ENCODE assay signal across 8 cellular contexts in genomic region chr19:17405250-17406038, GRCh38. TPM values are rescaled to one million over a fixed set of nuclear protein-coding genes. Genes with fewer than 3 reads are reported as not detected.
DNase-seq lines count a peak whose midpoint lies in the region; ATAC-seq lines count a peak whose summit lies in the region.

Gene BST2, minus strand, starts transcription at chr19:17405630. Its CDS starts 55 bp downstream, at chr19:17405575.

- peak within 1 kb of the TSS; percentile 39 for H3K4me3 ChIP-seq in iPS-11a (ENCODE audit: low read depth, low read length)
- peak within 1 kb of the TSS; percentile 65 to 78 (median 72) for H3K4me3 ChIP-seq in skeletal muscle tissue (ENCODE audit: low read length in 3 of 3)

- H3K9ac ChIP-seq in skeletal muscle tissue (ENCODE audit: low read depth in 1 of 3, low read length in 3 of 3), result peak within 1 kb of the TSS; percentile 64 to 76 (median 65)

- H3K27ac ChIP-seq in angular gyrus (ENCODE audit: low read depth, low read length) (peak within 1 kb of the TSS; percentile 77), skeletal muscle tissue (ENCODE audit: low read depth, low read length) (peak within 1 kb of the TSS; percentile 71)

- H3K27me3 ChIP-seq in skeletal muscle tissue (ENCODE audit: control insufficient read depth in 3 of 3, insufficient read depth in 3 of 3, low read length in 3 of 3), result peaks cover 0 to 8% (median 0%) of the 10 kb centered on the region in 3 donors

- peaks cover 5 to 19% (median 11%) of the 10 kb centered on the region in 3 donors for H3K4me1 ChIP-seq in skeletal muscle tissue (ENCODE audit: control insufficient read depth in 3 of 3, insufficient read depth in 3 of 3, low read length in 3 of 3)

- ATAC-seq in GM19023 (IDR thresholded peaks at IDR 0.05; ENCODE audit: unreplicated experiment) (peak; percentile 88), HG03135 (IDR thresholded peaks at IDR 0.05; ENCODE audit: unreplicated experiment) (peak; percentile 74)

- no peaks in the 10 kb centered on the region for H3K36me3 ChIP-seq in skeletal muscle tissue (ENCODE audit: control insufficient read depth in 3 of 3, insufficient read depth in 3 of 3, low read length in 3 of 3)

- no peaks in the 10 kb centered on the region for H3K9me3 ChIP-seq in skeletal muscle tissue (ENCODE audit: control insufficient read depth in 3 of 3, low read length in 3 of 3)

- DNase-seq in AG08396 (ENCODE audit: low spot score), result peak; percentile 62
- DNase-seq in SIG-M5 (lab: John Stamatoyannopoulos, UW), result peak; percentile 73
- DNase-seq in NCI-H526 treated with DMSO at 0.1 percent for 48 hours (lab: John Stamatoyannopoulos, UW), result no peak

RNA-seq across cellular contexts. Expression of gene BST2, which starts in this region (rescaled TPM):
- total RNA-seq in skeletal muscle tissue, result 11.5 TPM
